2 cellular contexts compared by ENCODE assay signal in genomic region chr5:87576867-87577266, GRCh38.
TF ChIP-seq lines count a peak whose summit lies in the region.

No MANE protein-coding gene starts in this region.

TF ChIP-seq in A549, 52 proteins besides CTCF, POLR2A, EP300 and RAD21 (continued from another document):
- TF ChIP-seq MAFK (IDR thresholded peaks at IDR 0.05; ENCODE audit: partially characterized antibody) (peak; percentile 67), ZSCAN20 (CRISPR knock-in tag; IDR thresholded peaks at IDR 0.05) (no peak)
TF ChIP-seq in A549: peak in this region for 1.

TF ChIP-seq in WTC11, 78 proteins besides CTCF, POLR2A, EP300 and RAD21 (continued from another document):
- TF ChIP-seq AFF4 (CRISPR knock-in tag; IDR thresholded peaks at IDR 0.05; ENCODE audit: borderline replicate concordance) = no peak
- TF ChIP-seq ETV6 (CRISPR knock-in tag; IDR thresholded peaks at IDR 0.05) = no peak
- TF ChIP-seq PRDM15 (CRISPR knock-in tag; IDR thresholded peaks at IDR 0.05) = no peak
- no peak for TF ChIP-seq ELF4 (CRISPR knock-in tag; IDR thresholded peaks at IDR 0.05; ENCODE audit: low read depth)
- no peak for TF ChIP-seq ZBTB21 (CRISPR knock-in tag; IDR thresholded peaks at IDR 0.05; ENCODE audit: borderline replicate concordance)
- no peak for TF ChIP-seq HMGXB4 (CRISPR knock-in tag; IDR thresholded peaks at IDR 0.05)
- TF ChIP-seq ZNF671 (CRISPR knock-in tag; IDR thresholded peaks at IDR 0.05) = no peak
- TF ChIP-seq ZNF512 (CRISPR knock-in tag; IDR thresholded peaks at IDR 0.05; ENCODE audit: borderline replicate concordance) = no peak
- TF ChIP-seq NFYB (CRISPR knock-in tag; conservative IDR thresholded peaks at IDR 0.05; ENCODE audit: low read depth) = no peak
- no peak for TF ChIP-seq OVOL2 (CRISPR knock-in tag; IDR thresholded peaks at IDR 0.05; ENCODE audit: borderline replicate concordance)
- no peak for TF ChIP-seq PRRX2 (CRISPR knock-in tag; IDR thresholded peaks at IDR 0.05)
- no peak for TF ChIP-seq NR2C2 (CRISPR knock-in tag; IDR thresholded peaks at IDR 0.05)
- no peak for TF ChIP-seq IRF1 (CRISPR knock-in tag; IDR thresholded peaks at IDR 0.05)
- TF ChIP-seq GABPB1 (CRISPR knock-in tag; IDR thresholded peaks at IDR 0.05) = no peak
- no peak for TF ChIP-seq CDX4 (CRISPR knock-in tag; IDR thresholded peaks at IDR 0.05; ENCODE audit: borderline replicate concordance)
- TF ChIP-seq HMGA2 (CRISPR knock-in tag; IDR thresholded peaks at IDR 0.05) = no peak
- TF ChIP-seq TEAD4 (CRISPR knock-in tag; IDR thresholded peaks at IDR 0.05) = no peak
- TF ChIP-seq KAT7 (CRISPR knock-in tag; IDR thresholded peaks at IDR 0.05; ENCODE audit: borderline replicate concordance) = no peak
TF ChIP-seq in WTC11: peak in this region for 0.
